In genomic region chr18:3283908-3284307, GRCh38 we compare ENCODE assay signal across 1 cellular context.
TF ChIP-seq lines count a peak whose summit lies in the region.

No MANE protein-coding gene starts in this region.

TF ChIP-seq in HepG2, 621 proteins besides CTCF, POLR2A, EP300 and RAD21:
- TF ChIP-seq MLX (CRISPR knock-in tag; IDR thresholded peaks at IDR 0.05) (no peak), GFI1 (CRISPR knock-in tag; IDR thresholded peaks at IDR 0.05; ENCODE audit: borderline replicate concordance) (no peak), EHMT2 (IDR thresholded peaks at IDR 0.05; ENCODE audit: borderline replicate concordance, low read depth, low read length) (no peak)
TF ChIP-seq in HepG2: peak in this region for 0.
